Comparison of ENCODE assay signal across 1 cellular context in genomic region chr17:8366231-8366630, GRCh38.
TF ChIP-seq lines count a peak whose summit lies in the region.

No MANE protein-coding gene starts in this region.

TF ChIP-seq in SK-N-SH treated with all-trans-retinoic acid at 6 μM for 48 hours, 23 proteins besides CTCF, POLR2A, EP300 and RAD21 (continued from another document):
- no peak for TF ChIP-seq TSHZ2 (CRISPR knock-in tag; IDR thresholded peaks at IDR 0.05)
- TF ChIP-seq TOX (CRISPR knock-in tag; IDR thresholded peaks at IDR 0.05; ENCODE audit: borderline replicate concordance), result no peak
